19 cellular contexts compared by ENCODE assay signal in genomic region chr6:6823030-6823429, GRCh38.
A peak's percentile ranks its signal among the peaks of the same experiment; 100 is the strongest.
DNase-seq lines count a peak whose midpoint lies in the region; ATAC-seq and TF ChIP-seq lines count a peak whose summit lies in the region.
"Had no signal": no experiment of that assay in that cellular context is flagged by ENCODE, and none has a peak within 500 bp of the region (broad histone marks: within the 10 kb centered on the region; RNA-seq: fewer than 3 reads in every experiment).

No MANE protein-coding gene starts in this region.

- DNase-seq in CD14-positive monocyte (ENCODE audit: low spot score): no peak
- DNase-seq in MM.1S: no peak
- no peak for DNase-seq in naive B cell
- no peak for DNase-seq in activated CD4-positive, alpha-beta T cell treated with anti-CD3 and anti-CD28 coated beads, Interleukin-2, amount 10 ng/mL, durations not matched to agents 7 days and 5 days
- no peak for DNase-seq in HPDE6-E6E7 (ENCODE audit: extremely low spot score)
- DNase-seq in stimulated activated effector memory CD8-positive, alpha-beta T cell treated with anti-CD3 and anti-CD28 coated beads, Interleukin-12 subunit alpha, Interleukin-12 subunit beta, amount 100 ng/mL, for 72 hours (ENCODE audit: low spot score in 2 of 2): no peak
- DNase-seq: CD4-positive, CD25-positive, alpha-beta regulatory T cell; DMS 273 treated with DMSO at 0.1 percent for 48 hours; DMS79 treated with DMSO at 0.1 percent for 48 hours; NCI-H1417 treated with DMSO at 0.1 percent for 48 hours; NCI-H187 treated with DMSO at 0.1 percent for 48 hours; NCI-H2107; NCI-H446 treated with DMSO at 0.1 percent for 48 hours; NCI-H526 treated with DMSO at 0.1 percent for 48 hours; SHP77; SK-N-SH had no signal

- CTCF ChIA-PET in activated CD4-positive, alpha-beta T cell treated with anti-CD3 and anti-CD28 coated beads, Interleukin-2, amount 10 ng/mL, durations not matched to agents 7 days and 5 days (lab: Charles Lee): no interaction called here

- H3K36me3 Mint-ChIP-seq in CD14-positive monocyte: peaks cover 3% of the 10 kb centered on the region in 2 donors
- no peaks in the 10 kb centered on the region for H3K36me3 Mint-ChIP-seq in dendritic cell treated with granulocyte-macrophage colony-stimulating factor and Interleukin-4, amounts not matched to agents 40 ng/mL and 50 ng/mL, for 4 days (ENCODE audit: low read depth)
- no peaks in the 10 kb centered on the region for H3K36me3 Mint-ChIP-seq in naive B cell
- H3K36me3 Mint-ChIP-seq in activated CD4-positive, alpha-beta T cell treated with anti-CD3 and anti-CD28 coated beads, Interleukin-2, amount 10 ng/mL, durations not matched to agents 7 days and 5 days (ENCODE audit: low read depth): no peaks in the 10 kb centered on the region
- H3K36me3 Mint-ChIP-seq in stimulated activated effector memory CD8-positive, alpha-beta T cell treated with anti-CD3 and anti-CD28 coated beads, Interleukin-12 subunit alpha, Interleukin-12 subunit beta, amount 100 ng/mL, for 72 hours: no peaks in the 10 kb centered on the region
- H3K36me3 Mint-ChIP-seq: CD4-positive, CD25-positive, alpha-beta regulatory T cell; IgD-negative memory B cell had no signal

- peak overlapping the region; percentile 16; the same call in 1 of the 2 replicates for H3K4me2 ChIP-seq in MM.1S (ENCODE audit: low read depth, low read length)
- H3K4me2 ChIP-seq: SK-N-SH had no signal

- H2AFZ ChIP-seq in MM.1S (ENCODE audit: low read length): no peak overlapping the region

- H3K36me3 ChIP-seq in MM.1S (replicated peaks; ENCODE audit: insufficient read depth, low read length): no peaks in the 10 kb centered on the region

- no peak overlapping the region for H3K9ac ChIP-seq in MM.1S (ENCODE audit: low read length)
- H3K9ac ChIP-seq: SK-N-SH had no signal

- POLR2A ChIA-PET in activated CD4-positive, alpha-beta T cell treated with anti-CD3 and anti-CD28 coated beads, Interleukin-2, amount 10 ng/mL, durations not matched to agents 7 days and 5 days (lab: Charles Lee): no interaction called here

- peaks cover 30% of the 10 kb centered on the region for H3K4me1 ChIP-seq in MM.1S (ENCODE audit: low read length)

- H3K9me3 ChIP-seq in MM.1S (replicated peaks; ENCODE audit: insufficient read depth, low read length): no peaks in the 10 kb centered on the region
- H3K9me3 ChIP-seq: SK-N-SH had no signal

- peak overlapping the region; percentile 34; the same call in 1 of the 2 replicates for H3K27ac ChIP-seq in MM.1S (ENCODE audit: low read length)

- H3K4me1 Mint-ChIP-seq in CD14-positive monocyte: peaks cover 29% of the 10 kb centered on the region
- peaks cover 9% of the 10 kb centered on the region for H3K4me1 Mint-ChIP-seq in dendritic cell treated with granulocyte-macrophage colony-stimulating factor and Interleukin-4, amounts not matched to agents 40 ng/mL and 50 ng/mL, for 4 days (ENCODE audit: low read depth)
- peaks cover 4 to 9% (median 7%) of the 10 kb centered on the region in 3 donors for H3K4me1 Mint-ChIP-seq in naive B cell
- H3K4me1 Mint-ChIP-seq in activated CD4-positive, alpha-beta T cell treated with anti-CD3 and anti-CD28 coated beads, Interleukin-2, amount 10 ng/mL, durations not matched to agents 7 days and 5 days: peaks cover 16% of the 10 kb centered on the region
- H3K4me1 Mint-ChIP-seq in stimulated activated effector memory CD8-positive, alpha-beta T cell treated with anti-CD3 and anti-CD28 coated beads, Interleukin-12 subunit alpha, Interleukin-12 subunit beta, amount 100 ng/mL, for 72 hours: peaks cover 27% of the 10 kb centered on the region

- H3K79me2 ChIP-seq in MM.1S (ENCODE audit: low read length): no peaks in the 10 kb centered on the region

- TF ChIP-seq CTCF in CD14-positive monocyte (IDR thresholded peaks at IDR 0.05) (no peak), MM.1S (IDR thresholded peaks at IDR 0.05; ENCODE audit: low read length) (no peak)

- no peaks in the 10 kb centered on the region for H3K9me2 ChIP-seq in MM.1S (replicated peaks; ENCODE audit: insufficient read depth, low read length)
- H3K9me2 ChIP-seq: SK-N-SH had no signal

- ATAC-seq in naive B cell (ENCODE audit: low read depth in 2 of 2): no peak
- ATAC-seq in stimulated activated effector memory CD8-positive, alpha-beta T cell treated with anti-CD3 and anti-CD28 coated beads, Interleukin-12 subunit alpha, Interleukin-12 subunit beta, amount 100 ng/mL, for 72 hours: no peak
- ATAC-seq in GM18868 (IDR thresholded peaks at IDR 0.05; ENCODE audit: unreplicated experiment): no peak

- H3K27me3 Mint-ChIP-seq in CD14-positive monocyte (ENCODE audit: low read depth in 3 of 3) (peaks cover 4 to 14% (median 4%) of the 10 kb centered on the region in 3 donors), naive B cell (peaks cover 0 to 29% (median 24%) of the 10 kb centered on the region in 3 donors)
- no peaks in the 10 kb centered on the region for H3K27me3 Mint-ChIP-seq in dendritic cell treated with granulocyte-macrophage colony-stimulating factor and Interleukin-4, amounts not matched to agents 40 ng/mL and 50 ng/mL, for 4 days
- peaks cover 13% of the 10 kb centered on the region for H3K27me3 Mint-ChIP-seq in activated CD4-positive, alpha-beta T cell treated with anti-CD3 and anti-CD28 coated beads, Interleukin-2, amount 10 ng/mL, durations not matched to agents 7 days and 5 days

- H3K4me3 Mint-ChIP-seq in CD14-positive monocyte (no peak overlapping the region), naive B cell (peak overlapping the region in 1 of 8 donors; percentile 9)
- peak overlapping the region; percentile 46 for H3K4me3 Mint-ChIP-seq in dendritic cell treated with granulocyte-macrophage colony-stimulating factor and Interleukin-4, amounts not matched to agents 40 ng/mL and 50 ng/mL, for 4 days
- H3K4me3 Mint-ChIP-seq in activated CD4-positive, alpha-beta T cell treated with anti-CD3 and anti-CD28 coated beads, Interleukin-2, amount 10 ng/mL, durations not matched to agents 7 days and 5 days: no peak overlapping the region
- H3K4me3 Mint-ChIP-seq in stimulated activated effector memory CD8-positive, alpha-beta T cell treated with anti-CD3 and anti-CD28 coated beads, Interleukin-12 subunit alpha, Interleukin-12 subunit beta, amount 100 ng/mL, for 72 hours: no peak overlapping the region
- H3K4me3 Mint-ChIP-seq: CD4-positive, CD25-positive, alpha-beta regulatory T cell; IgD-negative memory B cell had no signal

- no peaks in the 10 kb centered on the region for H4K20me1 ChIP-seq in MM.1S (ENCODE audit: insufficient read depth, low read length)

- intact Hi-C loops in CD14-positive monocyte (cut with micrococcal nuclease): no loop called here
- intact Hi-C loops in dendritic cell treated with granulocyte-macrophage colony-stimulating factor and Interleukin-4, amounts not matched to agents 40 ng/mL and 50 ng/mL, for 4 days (cut with micrococcal nuclease): no loop called here

- H3K4me3 ChIP-seq in MM.1S (ENCODE audit: low read length): no peak overlapping the region

- no peaks in the 10 kb centered on the region for H3K27me3 ChIP-seq in MM.1S (replicated peaks; ENCODE audit: insufficient read depth, low read length)

- H3K9me3 Mint-ChIP-seq in CD14-positive monocyte (no peaks in the 10 kb centered on the region), naive B cell (no peaks in the 10 kb centered on the region)
- H3K9me3 Mint-ChIP-seq in dendritic cell treated with granulocyte-macrophage colony-stimulating factor and Interleukin-4, amounts not matched to agents 40 ng/mL and 50 ng/mL, for 4 days: no peaks in the 10 kb centered on the region
- no peaks in the 10 kb centered on the region for H3K9me3 Mint-ChIP-seq in activated CD4-positive, alpha-beta T cell treated with anti-CD3 and anti-CD28 coated beads, Interleukin-2, amount 10 ng/mL, durations not matched to agents 7 days and 5 days
- no peaks in the 10 kb centered on the region for H3K9me3 Mint-ChIP-seq in stimulated activated effector memory CD8-positive, alpha-beta T cell treated with anti-CD3 and anti-CD28 coated beads, Interleukin-12 subunit alpha, Interleukin-12 subunit beta, amount 100 ng/mL, for 72 hours
- H3K9me3 Mint-ChIP-seq: IgD-negative memory B cell had no signal

- H3K27ac Mint-ChIP-seq in CD14-positive monocyte (peak overlapping the region in 6 of 7 donors; percentile 78 to 92 (median 83)), naive B cell (peak overlapping the region in 4 of 6 donors; percentile 35 to 69 (median 52))
- no peak overlapping the region for H3K27ac Mint-ChIP-seq in dendritic cell treated with granulocyte-macrophage colony-stimulating factor and Interleukin-4, amounts not matched to agents 40 ng/mL and 50 ng/mL, for 4 days
- no peak overlapping the region for H3K27ac Mint-ChIP-seq in activated CD4-positive, alpha-beta T cell treated with anti-CD3 and anti-CD28 coated beads, Interleukin-2, amount 10 ng/mL, durations not matched to agents 7 days and 5 days
- H3K27ac Mint-ChIP-seq in stimulated activated effector memory CD8-positive, alpha-beta T cell treated with anti-CD3 and anti-CD28 coated beads, Interleukin-12 subunit alpha, Interleukin-12 subunit beta, amount 100 ng/mL, for 72 hours: no peak overlapping the region

- peaks cover 5% of the 10 kb centered on the region; the same call in 1 of the 2 replicates for H3F3A ChIP-seq in MM.1S (ENCODE audit: insufficient read depth, low read length)

Comparison
In these comparisons a context has a peak if more than half of its experiments do, and no peak if none do; other contexts are left out.
1. H3K27ac Mint-ChIP-seq: peak in CD14-positive monocyte (6 of 7) and naive B cell (4 of 6); none in dendritic cell treated with granulocyte-macrophage colony-stimulating factor and Interleukin-4, amounts not matched to agents 40 ng/mL and 50 ng/mL, for 4 days (single experiment), activated CD4-positive, alpha-beta T cell treated with anti-CD3 and anti-CD28 coated beads, Interleukin-2, amount 10 ng/mL, durations not matched to agents 7 days and 5 days (single experiment) and stimulated activated effector memory CD8-positive, alpha-beta T cell treated with anti-CD3 and anti-CD28 coated beads, Interleukin-12 subunit alpha, Interleukin-12 subunit beta, amount 100 ng/mL, for 72 hours (single experiment).